In the genomic region with DNA sequence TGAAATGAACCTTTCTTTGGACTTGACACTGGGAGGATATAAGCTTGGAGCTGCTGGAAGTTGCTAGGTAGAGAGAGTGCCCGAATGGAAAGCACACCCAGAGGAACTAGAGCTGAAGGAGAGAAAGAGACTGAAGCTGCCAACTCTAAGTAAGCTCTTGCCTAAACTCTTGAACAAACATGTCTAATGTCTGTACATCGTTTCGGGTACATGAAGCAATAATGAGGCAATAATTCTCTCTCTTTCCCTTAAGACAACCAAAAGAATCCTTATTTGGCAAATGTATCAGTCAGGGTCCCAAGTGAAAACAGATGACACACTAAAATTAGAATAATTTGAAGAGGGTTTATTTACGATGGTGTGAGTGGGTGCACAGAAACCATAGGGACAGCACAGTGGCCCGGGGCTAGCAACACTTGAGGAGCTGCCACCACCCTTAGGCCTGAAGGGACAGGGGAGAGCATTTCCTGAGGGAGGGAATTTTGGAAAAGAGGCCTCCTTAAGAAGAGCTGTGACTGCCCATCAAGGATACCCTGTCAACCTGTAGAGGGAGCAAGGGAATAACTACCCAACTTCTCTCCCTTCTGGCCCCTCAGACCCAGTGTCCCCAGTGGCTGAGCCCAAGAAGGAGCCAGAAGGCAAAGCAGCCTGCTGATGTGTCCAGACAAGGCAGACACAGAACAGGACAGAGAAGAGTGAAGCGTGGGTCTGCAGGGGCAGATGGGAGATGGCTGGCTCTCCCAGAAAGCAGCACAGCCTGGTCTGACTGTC, we compare ENCODE assay signal across 8 cellular contexts. TPM values are rescaled to one million over a fixed set of nuclear protein-coding genes. Genes with fewer than 3 reads are reported as not detected.
A peak's percentile ranks its signal among the peaks of the same experiment; 100 is the strongest.
DNase-seq lines count a peak whose midpoint lies in the region; ATAC-seq and TF ChIP-seq lines count a peak whose summit lies in the region.

No MANE protein-coding gene starts in this region.

- ATAC-seq in esophagus mucosa = peak; percentile 67
- ATAC-seq in sciatic nerve = peak; percentile 87
- no peak for ATAC-seq in GM18498 (IDR thresholded peaks at IDR 0.05; ENCODE audit: unreplicated experiment)

- H3K27ac ChIP-seq in OCI-LY7 (ENCODE audit: low read depth, low read length, poor library complexity, severe bottlenecking) (no peak overlapping the region), Peyer's patch (no peak overlapping the region)

- TF ChIP-seq CTCF in OCI-LY7 (conservative IDR thresholded peaks at IDR 0.05; ENCODE audit: low read length) (peak; percentile 71), Peyer's patch (IDR thresholded peaks at IDR 0.05) (peak in 3 of 6 experiments; percentile 21 to 32 (median 27))

- no peak overlapping the region for H2AFZ ChIP-seq in OCI-LY7 (ENCODE audit: low read length)

- H3K4me3 ChIP-seq in OCI-LY7 (ENCODE audit: low read depth, low read length, poor library complexity, severe bottlenecking) (no peak overlapping the region), Peyer's patch (no peak overlapping the region)

- H3K27me3 ChIP-seq in Peyer's patch = no peaks in the 10 kb centered on the region

- peaks cover 23% of the 10 kb centered on the region for H3K4me1 ChIP-seq in OCI-LY7 (ENCODE audit: insufficient read depth, low read length, poor library complexity, severe bottlenecking)
- H3K4me1 ChIP-seq in Peyer's patch = peaks cover 0 to 7% (median 0%) of the 10 kb centered on the region in 4 donors

- BruUV-seq in OCI-LY7 (replicated peaks; lab: Mats Ljungman, UMichigan) = no TSS peak

- no peaks in the 10 kb centered on the region for H3K9me2 ChIP-seq in OCI-LY7 (ENCODE audit: insufficient read depth, low read length)

- H4K20me1 ChIP-seq in OCI-LY7 (ENCODE audit: insufficient read depth, low read length) = no peaks in the 10 kb centered on the region

- TF ChIP-seq POLR2A in Peyer's patch (IDR thresholded peaks at IDR 0.05) = no peak

- H3K79me2 ChIP-seq in OCI-LY7 (ENCODE audit: insufficient read depth, low read depth, low read length) = no peaks in the 10 kb centered on the region

- H3K36me3 ChIP-seq in OCI-LY7 (ENCODE audit: insufficient read depth, low read length) = no peaks in the 10 kb centered on the region
- H3K36me3 ChIP-seq in Peyer's patch = no peaks in the 10 kb centered on the region

- intact Hi-C loops in OCI-LY7 (cut with micrococcal nuclease; ENCODE audit: unreplicated experiment) (loop anchor here (2.0 kb wide), 1 partner anchor 85 kb away; no protein-coding TSS in a partner anchor), sciatic nerve (cut with DNase I) (no loop called here)

- H3K4me2 ChIP-seq in OCI-LY7 (ENCODE audit: low read length) = no peak overlapping the region

- H3K9me3 ChIP-seq in OCI-LY7 (ENCODE audit: low read length) (no peaks in the 10 kb centered on the region), Peyer's patch (no peaks in the 10 kb centered on the region)

- DNase-seq in SIG-M5 treated with dmso at 0.1 percent for 504 hours (lab: John Stamatoyannopoulos, UW; ENCODE audit: unreplicated experiment) (peak; percentile 39), SIG-M5 (lab: John Stamatoyannopoulos, UW) (no peak), OCI-LY7 (ENCODE audit: low spot score) (peak; percentile 55), sciatic nerve (ENCODE audit: low spot score) (no peak), NCI-H2227 (lab: John Stamatoyannopoulos, UW; ENCODE audit: unreplicated experiment) (no peak), Peyer's patch (no peak)

- CTCF ChIA-PET in OCI-LY7 (lab: Charles Lee; ENCODE audit: unreplicated experiment) = interaction anchor here (0.6 kb wide), 1 partner anchor 1213 kb away, joined by 3 read pairs; no protein-coding TSS in a partner anchor

- POLR2A ChIA-PET in OCI-LY7 (lab: Charles Lee) = interaction anchor here (0.7 to 1.6 kb wide), 3 partner anchors 9 to 86 kb away, joined by 3 to 6 read pairs (median 3); no protein-coding TSS in a partner anchor

RNA-seq across cellular contexts. Expression of a gene that starts 36.1 kb away (rescaled TPM):
- 87.7 and 94.7 TPM in 2 replicates for total RNA-seq in OCI-LY7 (2014; rRNA removed; shearing (Covaris generic))
- total RNA-seq in OCI-LY7 (2022) (200 and 220 TPM in 2 replicates), esophagus mucosa (80.6 TPM), sciatic nerve (93.9 TPM), Peyer's patch (10 to 100 TPM; 54.2 to 97.4 (median 59.7) TPM)

RNA-seq across cellular contexts. Expression of a gene that starts 39.4 kb away (rescaled TPM):
- 208 and 211 TPM in 2 replicates for total RNA-seq in OCI-LY7 (2014; rRNA removed; shearing (Covaris generic))
- total RNA-seq in OCI-LY7 (2022) = 186 and 196 TPM in 2 replicates
- total RNA-seq in esophagus mucosa = 100 TPM
- 256 TPM for total RNA-seq in sciatic nerve
- 100 to 1,000 TPM; 103 to 165 (median 122) TPM for total RNA-seq in Peyer's patch

Comparison
In these comparisons a context has a peak if more than half of its experiments do, and no peak if none do; other contexts are left out.
1. DNase-seq: peak in SIG-M5 treated with dmso at 0.1 percent for 504 hours (single experiment) and OCI-LY7 (single experiment); none in SIG-M5 (single experiment), sciatic nerve (single experiment), NCI-H2227 (single experiment) and Peyer's patch (0 of 3).